ENCODE assay signal across 7 cellular contexts in genomic region chr4:184472540-184473264, GRCh38. TPM values are rescaled to one million over a fixed set of nuclear protein-coding genes. Genes with fewer than 3 reads are reported as not detected.
A peak's percentile ranks its signal among the peaks of the same experiment; 100 is the strongest.
DNase-seq lines count a peak whose midpoint lies in the region; ATAC-seq, FAIRE-seq and TF ChIP-seq lines count a peak whose summit lies in the region.

No MANE protein-coding gene starts in this region.

- peak; percentile 28; the same call in 1 of the 2 replicates for TF ChIP-seq RAD21 in HepG2 (CRISPR knock-in tag; IDR thresholded peaks at IDR 0.05)

- peaks cover 15% of the 10 kb centered on the region for H4K20me1 ChIP-seq in HepG2 (ENCODE audit: insufficient read depth, low read length)

- H3K4me3 Mint-ChIP-seq in activated CD4-positive, alpha-beta T cell treated with anti-CD3 and anti-CD28 coated beads, Interleukin-2, amount 10 ng/mL, durations not matched to agents 24 days and 14 days = peak overlapping the region; percentile 84

- TF ChIP-seq POLR2A in H54 (IDR thresholded peaks at IDR 0.05; ENCODE audit: low read depth, low read length) (0 out of 2 replicates have a peak, but pooled peaks have one; percentile 45), HepG2 (IDR thresholded peaks at IDR 0.05; ENCODE audit: insufficient read depth in 1 of 2, low read depth in 2 of 2, low read length in 2 of 2) (peak in 1 of 2 experiments; percentile 65; a peak in 2 of 4 replicates)

- BruUV-seq in HepG2 (replicated peaks; lab: Mats Ljungman, UMichigan) = no TSS peak

- intact Hi-C loops in activated CD4-positive, alpha-beta T cell treated with anti-CD3 and anti-CD28 coated beads, Interleukin-2, amount 10 ng/mL, durations not matched to agents 24 days and 14 days (cut with micrococcal nuclease) = loop anchor here (1.0 to 10.0 kb wide), 3 partner anchors 13 to 965 kb away; partner anchors contain the start of genes ACSL1 and ING2
- intact Hi-C loops in HepG2 (cut with micrococcal nuclease; ENCODE audit: unreplicated experiment) = loop anchor here (1.0 to 10.0 kb wide), 5 partner anchors 32 to 185 kb away; partner anchors contain the start of genes CASP3 and PRIMPOL

- TF ChIP-seq CTCF in GM10266 (IDR thresholded peaks at IDR 0.05; ENCODE audit: control insufficient read depth, insufficient read depth, low read depth, missing control alignments) (no peak), HepG2 (CRISPR knock-in tag; IDR thresholded peaks at IDR 0.05) (no peak)

- in situ Hi-C loops in HepG2 (cut with HindIII; ENCODE audit: extremely low pct_ligation_motif_present, low pct_unique_long_range_greater_than_20kb) = loop anchor here (5.0 kb wide), 1 partner anchor 40 kb away; no protein-coding TSS in a partner anchor

- H3K27ac Mint-ChIP-seq in activated CD4-positive, alpha-beta T cell treated with anti-CD3 and anti-CD28 coated beads, Interleukin-2, amount 10 ng/mL, durations not matched to agents 24 days and 14 days = peak overlapping the region; percentile 89

- peak; percentile 88 for ATAC-seq in HepG2

- peaks cover 49% of the 10 kb centered on the region for H3K4me1 Mint-ChIP-seq in activated CD4-positive, alpha-beta T cell treated with anti-CD3 and anti-CD28 coated beads, Interleukin-2, amount 10 ng/mL, durations not matched to agents 24 days and 14 days

- H3K27me3 ChIP-seq in HepG2 (ENCODE audit: control insufficient read depth in 1 of 2, insufficient read depth in 2 of 2, low read length in 2 of 2) = no peaks in the 10 kb centered on the region; a peak in 1 of 5 replicates

- POLR2A ChIA-PET in HepG2 (lab: Yijun Ruan, JAX) = interaction anchor here (0.6 to 1.0 kb wide), 4 partner anchors 28 to 162 kb away, joined by 3 to 5 read pairs (median 4); no protein-coding TSS in a partner anchor

- peak overlapping the region; percentile 91 for H3K9ac ChIP-seq in HepG2 (ENCODE audit: insufficient read depth, low read depth, low read length)

- H3K4me2 ChIP-seq in HepG2 (ENCODE audit: low read depth, low read length) = peak overlapping the region; percentile 85

- H3K4me1 ChIP-seq in HepG2 (ENCODE audit: insufficient read depth, low read length) = peaks cover 52% of the 10 kb centered on the region

- H2AFZ ChIP-seq in HepG2 (ENCODE audit: low read length) = no peak overlapping the region

- CTCF ChIA-PET in HepG2 (lab: Yijun Ruan, JAX; ENCODE audit: low intra/inter-chr PET ratio, low total read pairs) = no interaction called here

- no peaks in the 10 kb centered on the region for H3K36me3 ChIP-seq in HepG2 (replicated peaks in 1 of 2; ENCODE audit: control insufficient read depth in 1 of 2, insufficient read depth in 2 of 2, low read length in 2 of 2)

- DNase-seq in GM10266 (ENCODE audit: extremely low spot score) = peak; percentile 80
- peak; percentile 42 for DNase-seq in H54 (ENCODE audit: insufficient read length, low spot score)
- peak; percentile 40 for DNase-seq in NCI-H1105 (lab: John Stamatoyannopoulos, UW)
- peak; percentile 91 for DNase-seq in activated CD4-positive, alpha-beta T cell treated with anti-CD3 and anti-CD28 coated beads, Interleukin-2, amount 10 ng/mL, durations not matched to agents 24 days and 14 days
- DNase-seq in dermis blood vessel endothelial cell = peak; percentile 83
- DNase-seq in HepG2 (ENCODE audit: low spot score) = peak; percentile 71
- peak; percentile 61 for DNase-seq in stimulated activated CD4-positive, alpha-beta T cell treated with anti-CD3 and anti-CD28 coated beads, Interleukin-4, amount 100 ng/mL, for 24 hours

- no peaks in the 10 kb centered on the region for H3K9me3 ChIP-seq in HepG2 (ENCODE audit: low read length)

- peaks cover 38% of the 10 kb centered on the region for H3K36me3 Mint-ChIP-seq in activated CD4-positive, alpha-beta T cell treated with anti-CD3 and anti-CD28 coated beads, Interleukin-2, amount 10 ng/mL, durations not matched to agents 24 days and 14 days (ENCODE audit: low read depth)

- no peaks in the 10 kb centered on the region for H3K27me3 Mint-ChIP-seq in activated CD4-positive, alpha-beta T cell treated with anti-CD3 and anti-CD28 coated beads, Interleukin-2, amount 10 ng/mL, durations not matched to agents 24 days and 14 days

- peak overlapping the region; percentile 92 for H3K27ac ChIP-seq in HepG2 (ENCODE audit: extremely low read length, insufficient read depth, low read length)

- FAIRE-seq in H54 (lab: Jason Lieb, UNC) = no peak
- no peak for FAIRE-seq in HepG2 (lab: Jason Lieb, UNC)

- TF ChIP-seq EP300 in HepG2 (IDR thresholded peaks at IDR 0.05; ENCODE audit: low read depth in 2 of 2, low read length in 2 of 2) (peak in 1 of 2 experiments; percentile 38; a peak in 1 of 4 replicates), HepG2 (CRISPR knock-in tag; IDR thresholded peaks at IDR 0.05; ENCODE audit: borderline replicate concordance) (no peak)

- peak overlapping the region; percentile 72 to 94 (median 74) for H3K4me3 ChIP-seq in HepG2 (replicated peaks in 1 of 3; ENCODE audit: insufficient read depth in 1 of 3, low read depth in 2 of 3, low read length in 3 of 3)

- peaks cover 65% of the 10 kb centered on the region for H3K79me2 ChIP-seq in HepG2 (ENCODE audit: insufficient read depth, low read length)

- H3K9me3 Mint-ChIP-seq in activated CD4-positive, alpha-beta T cell treated with anti-CD3 and anti-CD28 coated beads, Interleukin-2, amount 10 ng/mL, durations not matched to agents 24 days and 14 days = no peaks in the 10 kb centered on the region

- WGBS in HepG2 (ENCODE audit: low lambda C conversion rate) = 2% methylated on average over 14 of the region's 70 CpGs

TF ChIP-seq in HepG2, 621 proteins besides CTCF, POLR2A, EP300 and RAD21 (continues in another document):
- TF ChIP-seq DNMT3B (CRISPR knock-in tag; conservative IDR thresholded peaks at IDR 0.05) (no peak), ZNF891 (CRISPR knock-in tag; IDR thresholded peaks at IDR 0.05) (peak; percentile 60; the same call in 1 of the 2 replicates), ARNTL (CRISPR knock-in tag; IDR thresholded peaks at IDR 0.05) (no peak), PAF1 (CRISPR knock-in tag; IDR thresholded peaks at IDR 0.05) (no peak), HOMEZ (CRISPR knock-in tag; IDR thresholded peaks at IDR 0.05; ENCODE audit: low read depth) (no peak), RFX5 (IDR thresholded peaks at IDR 0.05; ENCODE audit: low read depth, low read length) (0 out of 2 replicates have a peak, but pooled peaks have one; percentile 16), SMARCC2 (IDR thresholded peaks at IDR 0.05) (no peak), ZGPAT (CRISPR knock-in tag; IDR thresholded peaks at IDR 0.05) (peak; percentile 80; the same call in 1 of the 2 replicates)

RNA-seq across cellular contexts. Expression of gene IRF2, which starts 1.6 kb away (rescaled TPM):
- 48.7 and 50.0 TPM in 2 replicates for total RNA-seq in activated CD4-positive, alpha-beta T cell treated with anti-CD3 and anti-CD28 coated beads, Interleukin-2, amount 10 ng/mL, durations not matched to agents 24 days and 14 days
- 27.4 and 31.8 TPM in 2 replicates for total RNA-seq in dermis blood vessel endothelial cell
- total RNA-seq in HepG2 (2016; rRNA removed; fragmentation: Illumina TruSeq; extraction: Trizol) = 15.5 and 24.8 TPM in 2 replicates
- total RNA-seq in HepG2 (2016; cell fraction: cytosol; rRNA removed; fragmentation: Illumina TruSeq; extraction: Trizol; ENCODE audit: low read depth) = 5.4 TPM in 2 replicates
- 17.9 and 20.9 TPM in 2 replicates for total RNA-seq in HepG2 (2016; cell fraction: insoluble cytoplasmic fraction; rRNA removed; fragmentation: Illumina TruSeq; extraction: Trizol)
- 7.7 and 9.9 TPM in 2 replicates for total RNA-seq in HepG2 (2016; cell fraction: membrane; rRNA removed; fragmentation: Illumina TruSeq; extraction: Trizol)
- total RNA-seq in HepG2 (2016; cell fraction: nucleus; rRNA removed; fragmentation: Illumina TruSeq; extraction: Trizol) = 17.7 and 22.0 TPM in 2 replicates
- polyA plus RNA-seq in HepG2 (2011; rRNA removed) = 26.0 and 28.8 TPM in 2 replicates
- polyA plus RNA-seq in HepG2 (2011; cell fraction: cytosol; rRNA removed) = 21.1 and 25.7 TPM in 2 replicates
- polyA plus RNA-seq in HepG2 (2011; cell fraction: nucleus; rRNA removed) = 16.4 and 17.7 TPM in 2 replicates
- polyA plus RNA-seq in HepG2 (2012) = 21.7 and 29.0 TPM in 2 replicates
- 1.6 and 1.8 TPM in 2 replicates for polyA plus RNA-seq in HepG2 (2016; cell fraction: cytosol; fragmentation: Illumina TruSeq; extraction: Trizol; ENCODE audit: low read depth)
- 24.7 and 29.5 TPM in 2 replicates for polyA plus RNA-seq in HepG2 (2016; cell fraction: insoluble cytoplasmic fraction; fragmentation: Illumina TruSeq; extraction: Trizol; ENCODE audit: low read depth)
- 4.4 and 4.5 TPM in 2 replicates for polyA plus RNA-seq in HepG2 (2016; cell fraction: membrane; fragmentation: Illumina TruSeq; extraction: Trizol; ENCODE audit: low read depth)
- polyA plus RNA-seq in HepG2 (2016; cell fraction: nucleus; fragmentation: Illumina TruSeq; extraction: Trizol; ENCODE audit: insufficient read depth, low read depth) = 14.4 and 16.3 TPM in 2 replicates
- 18.1 and 29.1 TPM in 2 replicates for polyA minus RNA-seq in HepG2 (2011; rRNA and poly(A)+ RNA removed; ENCODE audit: low replicate concordance)
- polyA minus RNA-seq in HepG2 (2011; cell fraction: cytosol; rRNA and poly(A)+ RNA removed) = 29.9 and 31.0 TPM in 2 replicates
- polyA minus RNA-seq in HepG2 (2011; cell fraction: nucleus; rRNA and poly(A)+ RNA removed) = 43.4 and 57.2 TPM in 2 replicates

Comparison
In these comparisons a context has a peak if more than half of its experiments do, and no peak if none do; other contexts are left out.
1. Peak in every context shown above with its lines: DNase-seq, ATAC-seq, H3K4me3 ChIP-seq and H3K27ac ChIP-seq.
2. DNase-seq: peak in every context shown above with its lines; median percentile 91 in activated CD4-positive, alpha-beta T cell treated with anti-CD3 and anti-CD28 coated beads, Interleukin-2, amount 10 ng/mL, durations not matched to agents 24 days and 14 days; 83 in dermis blood vessel endothelial cell; 80 in GM10266; 71 in HepG2; 61 in stimulated activated CD4-positive, alpha-beta T cell treated with anti-CD3 and anti-CD28 coated beads, Interleukin-4, amount 100 ng/mL, for 24 hours; 42 in H54; 40 in NCI-H1105.